19 cellular contexts compared by ENCODE assay signal in genomic region chr17:39073916-39074315, GRCh38.
DNase-seq lines count a peak whose midpoint lies in the region; FAIRE-seq and TF ChIP-seq lines count a peak whose summit lies in the region.
"Had no signal": no experiment of that assay in that cellular context is flagged by ENCODE, and none has a peak within 500 bp of the region (broad histone marks: within the 10 kb centered on the region; RNA-seq: fewer than 3 reads in every experiment).

No MANE protein-coding gene starts in this region.

- no peak for TF ChIP-seq POLR2A in tibial nerve (IDR thresholded peaks at IDR 0.05)

- no peaks in the 10 kb centered on the region for H3K27me3 ChIP-seq in tibial nerve
- H3K27me3 ChIP-seq: SJCRH30 had no signal

- POLR2A ChIA-PET in HEK293 (lab: Yijun Ruan, JAX) = interaction anchor here (0.6 kb wide), 1 partner anchor 73 kb away, joined by 5 read pairs; no protein-coding TSS in a partner anchor

- no peak for TF ChIP-seq CTCF in HEK293 (tag by site-specific recombination; IDR thresholded peaks at IDR 0.05)
- TF ChIP-seq CTCF in epithelial cell of esophagus (IDR thresholded peaks at IDR 0.05; ENCODE audit: insufficient read depth, low read depth, low read length, missing control alignments) = no peak
- no peak for TF ChIP-seq CTCF in neural crest cell (conservative IDR thresholded peaks at IDR 0.05)
- TF ChIP-seq CTCF in D721Med (IDR thresholded peaks at IDR 0.05; ENCODE audit: insufficient read depth, missing control alignments) = no peak
- no peak for TF ChIP-seq CTCF in tibial nerve (IDR thresholded peaks at IDR 0.05)

- H3K27ac Mint-ChIP-seq in neural crest cell (ENCODE audit: unreplicated experiment) = peak overlapping the region; percentile 67
- H3K27ac Mint-ChIP-seq: HFFc6 had no signal

- no peak overlapping the region for H3K4me3 Mint-ChIP-seq in neural crest cell
- H3K4me3 Mint-ChIP-seq: HFFc6 had no signal

- H3K4me3 ChIP-seq in HEK293 (ENCODE audit: low read depth, low read length) = no peak overlapping the region
- no peak overlapping the region for H3K4me3 ChIP-seq in epithelial cell of esophagus (ENCODE audit: low read length)
- H3K4me3 ChIP-seq in tibial nerve = no peak overlapping the region
- H3K4me3 ChIP-seq: PC-9, SJCRH30 had no signal

- H3K36me3 Mint-ChIP-seq in neural crest cell (ENCODE audit: low read depth) = no peaks in the 10 kb centered on the region

- CTCF ChIA-PET in HEK293 (lab: Yijun Ruan, JAX) = interaction anchor here (1.1 to 2.3 kb wide), 2 partner anchors 91 to 162 kb away, joined by 5 to 6 read pairs; no protein-coding TSS in a partner anchor

- no peaks in the 10 kb centered on the region for H3K36me3 ChIP-seq in HEK293 (ENCODE audit: control insufficient read depth in 2 of 2, insufficient read depth in 1 of 2, low read length in 2 of 2)
- peaks cover 0 to 6% (median 0%) of the 10 kb centered on the region in 3 donors for H3K36me3 ChIP-seq in tibial nerve
- H3K36me3 ChIP-seq: SJCRH30 had no signal

- H3K9me3 Mint-ChIP-seq in neural crest cell = no peaks in the 10 kb centered on the region
- H3K9me3 Mint-ChIP-seq: HFFc6 had no signal

- H3K9me3 ChIP-seq in HEK293 (ENCODE audit: control insufficient read depth, insufficient read depth, low read depth, low read length) = no peaks in the 10 kb centered on the region
- H3K9me3 ChIP-seq in tibial nerve = no peaks in the 10 kb centered on the region
- H3K9me3 ChIP-seq: SJCRH30 had no signal

- H3K4me1 ChIP-seq in HEK293 (ENCODE audit: control insufficient read depth, insufficient read depth, low read length) (no peaks in the 10 kb centered on the region), tibial nerve (no peaks in the 10 kb centered on the region)
- H3K4me1 ChIP-seq: SJCRH30 had no signal

- H3K27ac ChIP-seq in HEK293 (ENCODE audit: extremely low read depth, low read depth, low read length) (no peak overlapping the region), tibial nerve (no peak overlapping the region)
- H3K27ac ChIP-seq: PC-9, SJCRH30 had no signal

- peaks cover 5% of the 10 kb centered on the region for H3K4me1 Mint-ChIP-seq in neural crest cell

- WGBS in tibial nerve, 2 donors = 63 to 81% methylated on average over 1 of the region's 1 CpG

- DNase-seq in M059J (ENCODE audit: low read depth) = peak; percentile 31
- DNase-seq in epithelial cell of esophagus (ENCODE audit: low read depth) = peak; percentile 91
- no peak for DNase-seq in neural crest cell (ENCODE audit: low read depth, low spot score)
- no peak for DNase-seq in D721Med (ENCODE audit: insufficient read length, low spot score)
- DNase-seq in tibial nerve (ENCODE audit: low spot score in 2 of 2) = no peak
- DNase-seq in superior temporal gyrus (ENCODE audit: extremely low spot score) = no peak
- DNase-seq: ACHN, C1 segment of cervical spinal cord, GDM1, HFFc6, Kasumi-1, NCI-H1092 treated with DMSO at 0.1 percent for 48 hours, NCI-H1694 treated with DMSO at 0.1 percent for 48 hours, NCI-H2227 treated with DMSO at 0.1 percent for 48 hours, NCI-H526, PC-9, SJCRH30 had no signal

- TF ChIP-seq EP300 in tibial nerve (IDR thresholded peaks at IDR 0.05) = no peak

- no peak for FAIRE-seq in D721Med (lab: Jason Lieb, UNC)
- FAIRE-seq: H54 had no signal

- no peaks in the 10 kb centered on the region for H3K27me3 Mint-ChIP-seq in neural crest cell (ENCODE audit: low read depth)

TF ChIP-seq in HEK293, 187 proteins besides CTCF, POLR2A, EP300 and RAD21:
- no peak for TF ChIP-seq ZNF157 (tag by site-specific recombination; IDR thresholded peaks at IDR 0.05)
- TF ChIP-seq EGR2 (tag by site-specific recombination; IDR thresholded peaks at IDR 0.05; ENCODE audit: low read depth) = peak; percentile 63
- no peak for TF ChIP-seq OSR2 (tag by site-specific recombination; IDR thresholded peaks at IDR 0.05)
- TF ChIP-seq GLIS1 (tag by site-specific recombination; IDR thresholded peaks at IDR 0.05) = peak; percentile 77
- peak; percentile 73 for TF ChIP-seq ZFHX2 (tag by site-specific recombination; conservative IDR thresholded peaks at IDR 0.05)

Comparison
In these comparisons a context has a peak if more than half of its experiments do, and no peak if none do; other contexts are left out.
1. DNase-seq: peak in M059J (single experiment) and epithelial cell of esophagus (single experiment); none in neural crest cell (single experiment), D721Med (single experiment), tibial nerve (0 of 2) and superior temporal gyrus (single experiment).